Comparison of ENCODE assay signal across 24 cellular contexts in genomic region chr10:33720161-33720560, GRCh38.
"Had no signal": no experiment of that assay in that cellular context is flagged by ENCODE, and none has a peak within 500 bp of the region (broad histone marks: within the 10 kb centered on the region; RNA-seq: fewer than 3 reads in every experiment).

No MANE protein-coding gene starts in this region.

- H3K27me3 ChIP-seq: heart left ventricle, hepatocyte, right atrium auricular region, sigmoid colon, spleen, suprapubic skin, tibial nerve, uterus had no signal

- H3K4me1 ChIP-seq: parathyroid adenoma, sigmoid colon, uterus had no signal

- H3K27me3 Mint-ChIP-seq: type B pancreatic cell had no signal

- H3K27ac ChIP-seq: hepatocyte, lower lobe of right lung, parathyroid adenoma, suprapubic skin, tibial nerve, uterus had no signal

- H3K4me3 ChIP-seq: heart left ventricle, hepatocyte, lower lobe of right lung, right atrium auricular region, sigmoid colon, spleen, suprapubic skin, tibial nerve, uterus had no signal

- H3K9me3 ChIP-seq: heart left ventricle, lower lobe of right lung, right atrium auricular region, sigmoid colon, suprapubic skin, tibial nerve, uterus had no signal

- H3K4me1 Mint-ChIP-seq: naive thymus-derived CD8-positive, alpha-beta T cell; stimulated activated effector memory CD8-positive, alpha-beta T cell treated with anti-CD3 and anti-CD28 coated beads, Interleukin-12 subunit alpha, Interleukin-12 subunit beta, amount 100 ng/mL, for 72 hours had no signal

- H3K36me3 Mint-ChIP-seq: naive thymus-derived CD8-positive, alpha-beta T cell; stimulated activated effector memory CD8-positive, alpha-beta T cell treated with anti-CD3 and anti-CD28 coated beads, Interleukin-12 subunit alpha, Interleukin-12 subunit beta, amount 100 ng/mL, for 72 hours; type B pancreatic cell had no signal

- FAIRE-seq: small intestine had no signal

- H3K9me3 Mint-ChIP-seq: stimulated activated effector memory CD8-positive, alpha-beta T cell treated with anti-CD3 and anti-CD28 coated beads, Interleukin-12 subunit alpha, Interleukin-12 subunit beta, amount 100 ng/mL, for 72 hours; stimulated activated naive CD8-positive, alpha-beta T cell treated with anti-CD3 and anti-CD28 coated beads, Interleukin-15, Interleukin-2, amounts not matched to agents 100 ng/mL and 50 ng/mL, for 24 hours had no signal

- H3K36me3 ChIP-seq: heart left ventricle, lower lobe of right lung, right atrium auricular region, sigmoid colon, spleen, suprapubic skin, tibial nerve, uterus had no signal

- DNase-seq: islet precursor cell; lower lobe of right lung; mammary epithelial cell; mesenchymal stem cell; naive thymus-derived CD8-positive, alpha-beta T cell; nucleus accumbens; sigmoid colon; small intestine; spleen; stimulated activated CD4-positive, alpha-beta T cell treated with anti-CD3 and anti-CD28 coated beads, Interleukin-4, amount 100 ng/mL, for 24 hours; stimulated activated naive CD4-positive, alpha-beta T cell; uterus had no signal

- H3K4me3 Mint-ChIP-seq: naive thymus-derived CD8-positive, alpha-beta T cell; nephron; neural crest cell; stimulated activated effector memory CD8-positive, alpha-beta T cell treated with anti-CD3 and anti-CD28 coated beads, Interleukin-12 subunit alpha, Interleukin-12 subunit beta, amount 100 ng/mL, for 72 hours; stimulated activated naive CD8-positive, alpha-beta T cell treated with anti-CD3 and anti-CD28 coated beads, Interleukin-15, Interleukin-2, amounts not matched to agents 100 ng/mL and 50 ng/mL, for 24 hours; type B pancreatic cell had no signal

- H3K27ac Mint-ChIP-seq: naive thymus-derived CD8-positive, alpha-beta T cell; nephron; stimulated activated effector memory CD8-positive, alpha-beta T cell treated with anti-CD3 and anti-CD28 coated beads, Interleukin-12 subunit alpha, Interleukin-12 subunit beta, amount 100 ng/mL, for 72 hours; stimulated activated naive CD8-positive, alpha-beta T cell treated with anti-CD3 and anti-CD28 coated beads, Interleukin-15, Interleukin-2, amounts not matched to agents 100 ng/mL and 50 ng/mL, for 24 hours; type B pancreatic cell had no signal

- ATAC-seq: left lobe of liver; lower lobe of right lung; naive thymus-derived CD8-positive, alpha-beta T cell; stimulated activated effector memory CD8-positive, alpha-beta T cell treated with anti-CD3 and anti-CD28 coated beads, Interleukin-12 subunit alpha, Interleukin-12 subunit beta, amount 100 ng/mL, for 72 hours had no signal
